ENCODE assay signal across 1 cellular context in the genomic region with DNA sequence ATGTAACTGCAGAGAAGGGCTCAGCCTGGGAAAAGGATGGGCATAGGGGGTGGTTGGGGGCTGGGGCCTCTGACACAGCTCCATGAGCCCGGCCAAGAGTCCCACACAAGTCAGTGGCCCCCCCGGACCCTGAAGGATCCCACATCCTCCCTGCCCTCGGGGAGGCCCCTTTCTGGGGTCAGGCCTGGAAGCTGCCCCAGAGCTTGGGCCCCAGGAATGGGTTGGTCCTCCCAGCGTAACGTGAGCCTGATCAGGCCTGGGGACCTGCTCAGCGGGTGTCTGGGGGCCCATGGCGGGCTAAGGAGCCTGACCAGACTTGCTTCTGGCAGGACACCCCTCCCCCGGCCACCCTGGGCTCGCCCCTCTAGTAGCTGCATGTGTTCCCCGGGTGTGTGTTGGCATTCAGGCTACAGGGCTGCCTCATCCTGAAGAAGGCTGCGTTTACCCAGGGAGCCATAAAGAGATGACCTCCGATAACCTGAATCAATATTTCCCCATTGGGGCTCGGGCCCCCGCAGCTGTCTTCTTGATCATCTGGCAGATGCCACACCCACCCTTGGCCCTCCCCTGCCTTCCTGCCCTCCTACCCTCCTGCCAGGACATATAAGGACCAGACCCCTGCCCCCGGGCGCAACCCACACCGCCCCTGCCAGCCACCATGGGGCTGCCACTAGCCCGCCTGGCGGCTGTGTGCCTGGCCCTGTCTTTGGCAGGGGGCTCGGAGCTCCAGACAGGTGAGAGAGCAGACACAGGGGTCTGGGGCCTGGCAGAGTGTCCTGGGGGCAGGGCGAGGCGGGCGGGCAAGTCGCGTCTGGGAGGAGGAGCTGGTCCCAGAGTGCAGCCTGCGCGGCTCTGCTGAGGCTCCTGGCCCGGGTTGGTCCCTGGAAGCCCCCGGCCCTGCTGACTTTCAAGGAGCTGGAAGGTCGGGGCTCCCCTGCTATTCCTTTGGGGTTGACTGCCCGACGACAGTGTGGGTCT.
TF ChIP-seq lines count a peak whose summit lies in the region.

TSS of gene MUC2 (plus strand) at position 631 of the 978 bp plus-strand sequence.

TF ChIP-seq in IMR-90, 13 proteins besides CTCF, POLR2A, EP300 and RAD21:
- TF ChIP-seq USF2 (IDR thresholded peaks at IDR 0.05; ENCODE audit: low read depth, low read length), result no peak
- TF ChIP-seq SMC3 (IDR thresholded peaks at IDR 0.05; ENCODE audit: low read depth, low read length), result no peak
- TF ChIP-seq MXI1 (IDR thresholded peaks at IDR 0.05; ENCODE audit: borderline replicate concordance, low read depth, low read length), result no peak
- no peak for TF ChIP-seq RFX5 (IDR thresholded peaks at IDR 0.05; ENCODE audit: low read depth, low read length)
- TF ChIP-seq ELK1 (IDR thresholded peaks at IDR 0.05; ENCODE audit: borderline replicate concordance, low read depth, low read length), result no peak
- no peak for TF ChIP-seq MAFK (IDR thresholded peaks at IDR 0.05; ENCODE audit: low read depth, low read length)
